In the genomic region with DNA sequence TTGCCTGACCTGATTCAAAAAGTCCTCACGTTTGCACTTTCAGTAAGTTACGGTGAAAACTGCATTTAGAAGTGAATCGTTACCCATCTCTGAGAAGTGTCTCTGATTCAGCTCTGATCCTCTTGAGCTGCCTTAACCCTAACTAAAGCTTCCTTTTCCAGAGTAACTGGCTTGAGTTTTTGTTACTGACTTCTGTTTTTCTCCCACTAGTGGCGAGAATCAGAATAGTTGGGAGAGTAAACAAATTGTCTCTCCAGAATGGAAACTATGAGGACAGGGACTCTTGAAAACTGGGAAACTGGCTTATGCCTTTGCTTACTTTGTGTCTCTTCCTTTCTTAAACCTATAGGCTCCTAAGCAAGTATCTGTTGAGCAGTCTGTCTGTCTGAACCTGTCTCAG, we compare ENCODE assay signal across 9 cellular contexts. TPM values are rescaled to one million over a fixed set of nuclear protein-coding genes. Genes with fewer than 3 reads are reported as not detected.
A peak's percentile ranks its signal among the peaks of the same experiment; 100 is the strongest.
DNase-seq lines count a peak whose midpoint lies in the region; ATAC-seq and TF ChIP-seq lines count a peak whose summit lies in the region.
"Had no signal": no experiment of that assay in that cellular context is flagged by ENCODE, and none has a peak within 500 bp of the region (broad histone marks: within the 10 kb centered on the region; RNA-seq: fewer than 3 reads in every experiment).

No MANE protein-coding gene starts in this region.

- no peaks in the 10 kb centered on the region for H3K9me3 Mint-ChIP-seq in CD8-positive, alpha-beta memory T cell

- DNase-seq in SK-N-SH (no peak), NB4 (ENCODE audit: low read depth) (peak; percentile 18), epithelial cell of esophagus (ENCODE audit: low read depth) (no peak), gastrocnemius medialis (no peak), NCI-H2029 (lab: John Stamatoyannopoulos, UW) (no peak)
- DNase-seq in CD8-positive, alpha-beta memory T cell: no peak

- H3K36me3 ChIP-seq in SK-N-SH (replicated peaks in 1 of 2; ENCODE audit: control insufficient read depth in 1 of 2, insufficient read depth in 2 of 2, low read length in 1 of 2) (peaks cover 62 to 80% of the 10 kb centered on the region in 2 experiments), gastrocnemius medialis (peaks cover 0 to 55% of the 10 kb centered on the region in 2 donors)
- peaks cover 26% of the 10 kb centered on the region for H3K36me3 ChIP-seq in CD8-positive, alpha-beta memory T cell (ENCODE audit: insufficient read depth, low read length)

- peaks cover 0 to 71% (median 11%) of the 10 kb centered on the region in 3 donors for H3K36me3 Mint-ChIP-seq in CD8-positive, alpha-beta memory T cell

- ATAC-seq in SK-N-SH treated with all-trans-retinoic acid at 6 μM for 48 hours (no peak), gastrocnemius medialis (no peak), GM21381 (IDR thresholded peaks at IDR 0.05; ENCODE audit: unreplicated experiment) (no peak)

- peaks cover 53% of the 10 kb centered on the region for H3F3A ChIP-seq in SK-N-SH (replicated peaks; ENCODE audit: insufficient read depth)

- no peak overlapping the region for H2AFZ ChIP-seq in SK-N-SH (ENCODE audit: low read depth)

- intact Hi-C loops in gastrocnemius medialis (cut with DNase I; ENCODE audit: low total_unique reads): loop anchor here (5.0 kb wide), 2 partner anchors 116 to 256 kb away; no protein-coding TSS in a partner anchor

- no peak for TF ChIP-seq POLR2A in NB4 (IDR thresholded peaks at IDR 0.05; ENCODE audit: extremely low read depth, insufficient read length)
- TF ChIP-seq POLR2A in gastrocnemius medialis (IDR thresholded peaks at IDR 0.05): no peak

- H3K4me1 Mint-ChIP-seq in CD8-positive, alpha-beta memory T cell: peaks cover 4 to 9% (median 7%) of the 10 kb centered on the region in 3 donors

- H3K4me3 Mint-ChIP-seq in CD8-positive, alpha-beta memory T cell: no peak overlapping the region

- no peak for TF ChIP-seq RAD21 in SK-N-SH (IDR thresholded peaks at IDR 0.05; ENCODE audit: low read length)

- CTCF ChIA-PET in SK-N-SH (lab: Yijun Ruan, JAX): interaction anchor here (0.9 to 4.4 kb wide), 14 partner anchors 9 to 309 kb away, joined by 3 to 19 read pairs (median 4); partner anchors contain the start of gene KPNB1
- CTCF ChIA-PET in CD8-positive, alpha-beta memory T cell (lab: Charles Lee): interaction anchor here (0.8 to 1.5 kb wide), 3 partner anchors 31 to 388 kb away, joined by 3 to 5 read pairs (median 4); partner anchors contain the start of gene KPNB1

- TF ChIP-seq CTCF in SK-N-SH (IDR thresholded peaks at IDR 0.05) (peak; percentile 55), NB4 (IDR thresholded peaks at IDR 0.05; ENCODE audit: low read depth, low read length) (peak; percentile 24), epithelial cell of esophagus (IDR thresholded peaks at IDR 0.05; ENCODE audit: insufficient read depth, low read depth, low read length, missing control alignments) (peak; percentile 20), gastrocnemius medialis (IDR thresholded peaks at IDR 0.05 in 4 of 5, conservative IDR thresholded peaks at IDR 0.05 in 1 of 5) (peak in 1 of 5 experiments; percentile 22)

- H3K4me2 ChIP-seq in SK-N-SH: no peak overlapping the region

- H3K4me3 ChIP-seq in SK-N-SH (ENCODE audit: low read depth in 2 of 2, low read length in 1 of 2) (no peak overlapping the region), NB4 (ENCODE audit: low read depth, low read length) (no peak overlapping the region), epithelial cell of esophagus (ENCODE audit: low read length) (no peak overlapping the region), gastrocnemius medialis (no peak overlapping the region)
- no peak overlapping the region for H3K4me3 ChIP-seq in CD8-positive, alpha-beta memory T cell (ENCODE audit: low read length)
- H3K4me3 ChIP-seq: SK-N-MC had no signal

- no peaks in the 10 kb centered on the region for H3K9me2 ChIP-seq in SK-N-SH

- H3K4me1 ChIP-seq in SK-N-SH (ENCODE audit: control insufficient read depth in 1 of 2, insufficient read depth in 2 of 2, low read depth in 1 of 2, low read length in 1 of 2) (peaks cover 0 to 19% of the 10 kb centered on the region in 2 experiments; a peak in 2 of 4 replicates), gastrocnemius medialis (peaks cover 30 to 40% of the 10 kb centered on the region in 2 donors)
- no peaks in the 10 kb centered on the region for H3K4me1 ChIP-seq in CD8-positive, alpha-beta memory T cell (ENCODE audit: insufficient read depth, low read length)

- H3K9me3 ChIP-seq in SK-N-SH (no peaks in the 10 kb centered on the region), gastrocnemius medialis (no peaks in the 10 kb centered on the region)
- H3K9me3 ChIP-seq in CD8-positive, alpha-beta memory T cell (ENCODE audit: low read length): no peaks in the 10 kb centered on the region

- TF ChIP-seq EP300 in SK-N-SH (IDR thresholded peaks at IDR 0.05; ENCODE audit: borderline replicate concordance in 1 of 2, low read depth in 1 of 2, low read length in 1 of 2): no peak

- no peak overlapping the region for H3K9ac ChIP-seq in SK-N-SH

- POLR2A ChIA-PET in SK-N-SH (lab: Yijun Ruan, JAX): no interaction called here
- POLR2A ChIA-PET in CD8-positive, alpha-beta memory T cell (lab: Charles Lee): interaction anchor here (1.4 kb wide), 1 partner anchor 31 kb away, joined by 4 read pairs; the partner anchor contains the start of gene KPNB1

- in situ Hi-C loops in gastrocnemius medialis (cut with MboI; ENCODE audit: low sequenced_read_pairs in 4 of 4): loop anchor here in 3 of 4 donors (5.0 to 25.0 kb wide), 5 partner anchors 106 to 481 kb away; no protein-coding TSS in a partner anchor

- no peaks in the 10 kb centered on the region for H4K20me1 ChIP-seq in SK-N-SH (ENCODE audit: insufficient read depth)

- 70% methylated on average over 4 of the region's 4 CpGs for WGBS in SK-N-SH (ENCODE audit: low lambda C conversion rate)

- H3K27me3 ChIP-seq in SK-N-SH (ENCODE audit: insufficient read depth) (no peaks in the 10 kb centered on the region), gastrocnemius medialis (no peaks in the 10 kb centered on the region)
- no peaks in the 10 kb centered on the region for H3K27me3 ChIP-seq in CD8-positive, alpha-beta memory T cell (ENCODE audit: insufficient read depth, low read length, poor library complexity, severe bottlenecking)

- H3K27ac ChIP-seq in SK-N-SH (ENCODE audit: low read depth in 2 of 2, low read length in 1 of 2) (peak overlapping the region in 1 of 2 experiments; percentile 4; a peak in 1 of 4 replicates), gastrocnemius medialis (peak overlapping the region in 3 of 4 donors; percentile 78 to 88 (median 81))
- H3K27ac ChIP-seq in CD8-positive, alpha-beta memory T cell (ENCODE audit: low read depth, low read length): no peak overlapping the region
- H3K27ac ChIP-seq: SK-N-MC had no signal

- peak overlapping the region in 1 of 8 donors; percentile 36 for H3K27ac Mint-ChIP-seq in CD8-positive, alpha-beta memory T cell

- no peaks in the 10 kb centered on the region for H3K27me3 Mint-ChIP-seq in CD8-positive, alpha-beta memory T cell

- peaks cover 6% of the 10 kb centered on the region; the same call in 1 of the 2 replicates for H3K79me2 ChIP-seq in SK-N-SH (ENCODE audit: insufficient read depth)

TF ChIP-seq in SK-N-SH, 30 proteins besides CTCF, POLR2A, EP300 and RAD21 (continues in another document):
- TF ChIP-seq FOXM1 (IDR thresholded peaks at IDR 0.05; ENCODE audit: low read depth): no peak
- TF ChIP-seq CHD2 (IDR thresholded peaks at IDR 0.05; ENCODE audit: low read length, partially characterized antibody): no peak
- no peak for TF ChIP-seq SIN3A (IDR thresholded peaks at IDR 0.05; ENCODE audit: borderline replicate concordance, low read depth, low read length)
- TF ChIP-seq FOSL2 (IDR thresholded peaks at IDR 0.05; ENCODE audit: borderline replicate concordance, low read depth): no peak
- no peak for TF ChIP-seq ELF1 (IDR thresholded peaks at IDR 0.05)
- TF ChIP-seq RXRA (IDR thresholded peaks at IDR 0.05; ENCODE audit: borderline replicate concordance, low read depth): no peak
- no peak for TF ChIP-seq YY1 (IDR thresholded peaks at IDR 0.05; ENCODE audit: low read depth)
- TF ChIP-seq IRF3 (IDR thresholded peaks at IDR 0.05; ENCODE audit: low read depth, low read length): no peak

TF ChIP-seq in SK-N-SH treated with all-trans-retinoic acid at 6 μM for 48 hours, 23 proteins besides CTCF, POLR2A, EP300 and RAD21 (continues in another document):
- TF ChIP-seq, protein P1, sequence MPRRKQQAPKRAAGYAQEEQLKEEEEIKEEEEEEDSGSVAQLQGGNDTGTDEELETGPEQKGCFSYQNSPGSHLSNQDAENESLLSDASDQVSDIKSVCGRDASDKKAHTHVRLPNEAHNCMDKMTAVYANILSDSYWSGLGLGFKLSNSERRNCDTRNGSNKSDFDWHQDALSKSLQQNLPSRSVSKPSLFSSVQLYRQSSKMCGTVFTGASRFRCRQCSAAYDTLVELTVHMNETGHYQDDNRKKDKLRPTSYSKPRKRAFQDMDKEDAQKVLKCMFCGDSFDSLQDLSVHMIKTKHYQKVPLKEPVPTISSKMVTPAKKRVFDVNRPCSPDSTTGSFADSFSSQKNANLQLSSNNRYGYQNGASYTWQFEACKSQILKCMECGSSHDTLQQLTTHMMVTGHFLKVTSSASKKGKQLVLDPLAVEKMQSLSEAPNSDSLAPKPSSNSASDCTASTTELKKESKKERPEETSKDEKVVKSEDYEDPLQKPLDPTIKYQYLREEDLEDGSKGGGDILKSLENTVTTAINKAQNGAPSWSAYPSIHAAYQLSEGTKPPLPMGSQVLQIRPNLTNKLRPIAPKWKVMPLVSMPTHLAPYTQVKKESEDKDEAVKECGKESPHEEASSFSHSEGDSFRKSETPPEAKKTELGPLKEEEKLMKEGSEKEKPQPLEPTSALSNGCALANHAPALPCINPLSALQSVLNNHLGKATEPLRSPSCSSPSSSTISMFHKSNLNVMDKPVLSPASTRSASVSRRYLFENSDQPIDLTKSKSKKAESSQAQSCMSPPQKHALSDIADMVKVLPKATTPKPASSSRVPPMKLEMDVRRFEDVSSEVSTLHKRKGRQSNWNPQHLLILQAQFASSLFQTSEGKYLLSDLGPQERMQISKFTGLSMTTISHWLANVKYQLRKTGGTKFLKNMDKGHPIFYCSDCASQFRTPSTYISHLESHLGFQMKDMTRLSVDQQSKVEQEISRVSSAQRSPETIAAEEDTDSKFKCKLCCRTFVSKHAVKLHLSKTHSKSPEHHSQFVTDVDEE (CRISPR knock-in tag; IDR thresholded peaks at IDR 0.05): no peak

RNA-seq across cellular contexts. Expression of gene KPNB1, which starts 31.3 kb away (rescaled TPM):
- polyA plus RNA-seq in SK-N-SH (2012; rRNA removed): 89.5 and 142 TPM in 2 replicates
- 99.2 and 142 TPM in 2 replicates for polyA plus RNA-seq in SK-N-SH (2012; cell fraction: cytosol; rRNA removed)
- 142 and 235 TPM in 2 replicates for polyA plus RNA-seq in SK-N-SH (2012; cell fraction: nucleus; rRNA removed)
- 100 to 1,000 TPM; 170 to 238 (median 211) TPM for total RNA-seq in gastrocnemius medialis
- 100 to 1,000 TPM; 907 to 915 TPM for total RNA-seq in CD8-positive, alpha-beta memory T cell
- 35.9 TPM for polyA plus RNA-seq in CD8-positive, alpha-beta memory T cell
